In the genomic region with DNA sequence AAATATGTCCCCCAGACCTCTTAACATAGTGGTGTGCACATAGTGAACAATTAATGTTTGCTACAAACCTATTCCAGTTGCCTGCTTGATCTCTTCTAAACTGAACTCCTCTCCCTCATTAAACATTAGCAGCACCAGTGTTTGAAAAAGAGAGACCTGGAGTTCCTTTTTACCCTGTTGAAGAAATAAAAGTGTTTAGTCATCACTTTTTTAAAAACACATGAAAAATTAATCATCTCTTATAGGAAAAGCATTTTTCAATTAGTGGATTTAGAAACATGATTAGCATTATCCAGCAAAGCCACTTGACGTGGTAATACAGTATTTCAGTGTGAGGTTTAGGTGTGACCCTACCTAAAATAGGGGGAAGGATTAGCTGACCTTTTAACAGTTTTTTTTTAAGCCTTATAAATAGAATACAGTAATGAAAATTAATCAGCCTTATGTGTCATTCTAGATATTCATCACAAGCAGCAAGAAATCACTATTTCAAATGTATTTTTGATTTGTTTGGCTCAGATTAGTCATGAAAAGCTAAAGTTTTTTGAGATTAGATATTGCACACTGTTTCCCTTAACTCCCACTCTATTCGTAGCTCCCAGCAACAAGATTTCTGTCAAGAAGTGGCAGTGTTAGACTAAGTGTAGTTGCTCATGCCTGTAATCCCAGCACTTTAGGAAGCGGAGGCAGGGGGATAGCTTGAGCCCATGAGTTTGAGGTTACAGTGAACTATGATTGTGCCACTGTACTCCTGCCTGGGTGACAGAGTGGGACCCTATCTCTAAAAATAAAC, we compare ENCODE assay signal across 25 cellular contexts.
"Had no signal": no experiment of that assay in that cellular context is flagged by ENCODE, and none has a peak within 500 bp of the region (broad histone marks: within the 10 kb centered on the region; RNA-seq: fewer than 3 reads in every experiment).

No MANE protein-coding gene starts in this region.

- H3K4me1 ChIP-seq: adrenal gland, ascending aorta, gastroesophageal sphincter, right atrium auricular region, suprapubic skin, tibial artery, upper lobe of right lung had no signal

- H3K27me3 Mint-ChIP-seq: activated CD4-positive, alpha-beta T cell treated with anti-CD3 and anti-CD28 coated beads, Interleukin-2, amount 10 ng/mL, durations not matched to agents 7 days and 5 days; naive thymus-derived CD8-positive, alpha-beta T cell had no signal

- H3K27me3 ChIP-seq: adrenal gland, ascending aorta, brain microvascular endothelial cell, gastroesophageal sphincter, hepatocyte, right atrium auricular region, suprapubic skin, tibial artery, upper lobe of right lung had no signal

- H3K79me2 ChIP-seq: hepatocyte had no signal

- H3K9me3 Mint-ChIP-seq: activated CD4-positive, alpha-beta T cell treated with anti-CD3 and anti-CD28 coated beads, Interleukin-2, amount 10 ng/mL, durations not matched to agents 7 days and 5 days; activated naive CD4-positive, alpha-beta T cell treated with anti-CD3 and anti-CD28 coated beads, Interleukin-2, amount 50 U/mL, for 72 hours; activated T-helper 1 cell treated with anti-CD3 and anti-CD28 coated beads, Interleukin-12 subunit alpha, Interleukin-12 subunit beta, Interleukin-2, Interleukin-4 antibody, amounts not matched to agents 30 ng/mL and 10 ng/mL and 1 ng/mL, durations not matched to agents 14 hours and 24 hours and 36 hours; naive thymus-derived CD8-positive, alpha-beta T cell; neural crest cell had no signal

- ATAC-seq: gastroesophageal sphincter; naive thymus-derived CD8-positive, alpha-beta T cell; upper lobe of right lung had no signal

- H2AFZ ChIP-seq: hepatocyte had no signal

- DNase-seq: activated CD4-positive, alpha-beta T cell treated with anti-CD3 and anti-CD28 coated beads, Interleukin-2, amount 10 ng/mL, durations not matched to agents 7 days and 5 days; activated gamma-delta T cell treated with Interleukin-2 at 50 U/mL for 16 hours; activated T-cell treated with anti-CD3 and anti-CD28 coated beads for 4 hours; adrenal gland; brain microvascular endothelial cell; caudate nucleus; cortex of kidney; kidney; naive thymus-derived CD8-positive, alpha-beta T cell; occipital lobe; stimulated activated CD4-positive, alpha-beta T cell treated with anti-CD3 and anti-CD28 coated beads, Interleukin-15, amount 100 ng/mL, for 24 hours; stimulated activated CD4-positive, alpha-beta T cell treated with anti-CD3 and anti-CD28 coated beads, Interleukin-2, amount 100 ng/mL, for 24 hours; stimulated activated naive CD4-positive, alpha-beta T cell; tibial artery; upper lobe of right lung had no signal

- H3K9me3 ChIP-seq: adrenal gland, ascending aorta, gastroesophageal sphincter, right atrium auricular region, suprapubic skin, tibial artery, upper lobe of right lung had no signal

- FAIRE-seq: endothelial cell of umbilical vein, kidney had no signal

- H3K4me1 Mint-ChIP-seq: activated CD4-positive, alpha-beta T cell treated with anti-CD3 and anti-CD28 coated beads, Interleukin-2, amount 10 ng/mL, durations not matched to agents 7 days and 5 days; mesothelial cell of epicardium; neural crest cell had no signal

- H3K4me3 ChIP-seq: adrenal gland, ascending aorta, gastroesophageal sphincter, hepatocyte, right atrium auricular region, suprapubic skin, tibial artery, upper lobe of right lung had no signal

- H3K4me2 ChIP-seq: hepatocyte had no signal

- H3K27ac ChIP-seq: adrenal gland, ascending aorta, brain microvascular endothelial cell, gastroesophageal sphincter, hepatocyte, right atrium auricular region, suprapubic skin, tibial artery, upper lobe of right lung had no signal

- H3K4me3 Mint-ChIP-seq: activated CD4-positive, alpha-beta T cell treated with anti-CD3 and anti-CD28 coated beads, Interleukin-2, amount 10 ng/mL, durations not matched to agents 7 days and 5 days; activated T-helper 1 cell treated with anti-CD3 and anti-CD28 coated beads, Interleukin-12 subunit alpha, Interleukin-12 subunit beta, Interleukin-2, Interleukin-4 antibody, amounts not matched to agents 30 ng/mL and 10 ng/mL and 1 ng/mL, durations not matched to agents 14 hours and 24 hours and 36 hours; mesothelial cell of epicardium; naive thymus-derived CD8-positive, alpha-beta T cell; neural crest cell had no signal

- H3K27ac Mint-ChIP-seq: activated CD4-positive, alpha-beta T cell treated with anti-CD3 and anti-CD28 coated beads, Interleukin-2, amount 10 ng/mL, durations not matched to agents 7 days and 5 days; activated naive CD4-positive, alpha-beta T cell treated with anti-CD3 and anti-CD28 coated beads, Interleukin-2, amount 50 U/mL, for 72 hours; activated T-helper 1 cell treated with anti-CD3 and anti-CD28 coated beads, Interleukin-12 subunit alpha, Interleukin-12 subunit beta, Interleukin-2, Interleukin-4 antibody, amounts not matched to agents 30 ng/mL and 10 ng/mL and 1 ng/mL, durations not matched to agents 14 hours and 24 hours and 36 hours; mesothelial cell of epicardium had no signal
